In the genomic region with DNA sequence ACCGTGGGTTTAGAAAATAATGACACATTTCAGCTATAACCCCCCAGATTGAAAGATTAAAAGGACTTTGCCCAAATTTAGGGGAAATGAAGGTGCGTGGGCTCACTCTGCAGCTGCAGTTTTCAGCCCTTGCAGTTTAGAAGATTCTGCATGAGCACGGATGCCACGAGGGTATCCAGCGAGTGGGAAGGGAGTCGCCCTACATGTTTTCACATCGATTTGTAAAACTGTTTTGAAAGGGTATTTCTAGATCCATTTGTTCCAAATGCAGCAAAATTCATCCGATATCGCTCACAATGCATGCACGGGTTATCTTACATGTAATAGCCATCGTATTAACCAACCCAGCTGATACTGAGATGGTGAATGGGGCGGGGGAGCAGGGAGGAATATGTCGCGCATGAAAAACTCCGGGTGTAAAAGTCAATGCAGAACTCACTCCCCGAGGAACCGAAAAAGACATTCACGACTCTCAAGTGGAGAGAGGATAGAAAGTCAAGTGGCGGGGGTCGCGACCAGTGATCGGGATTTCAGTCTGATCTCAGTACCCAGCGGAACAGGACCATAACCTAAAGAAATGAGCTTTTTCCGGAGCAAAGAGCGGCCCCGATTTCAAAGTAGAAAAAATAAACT, we compare ENCODE assay signal across 8 cellular contexts. TPM values are rescaled to one million over a fixed set of nuclear protein-coding genes. Genes with fewer than 3 reads are reported as not detected.
DNase-seq lines count a peak whose midpoint lies in the region; ATAC-seq, FAIRE-seq and TF ChIP-seq lines count a peak whose summit lies in the region.

No MANE protein-coding gene starts in this region.

- H3K36me3 ChIP-seq in adipocyte (ENCODE audit: control insufficient read depth, insufficient read depth, low read length, severe bottlenecking) = no peaks in the 10 kb centered on the region
- H3K36me3 ChIP-seq in HepG2 (replicated peaks in 1 of 2; ENCODE audit: control insufficient read depth in 1 of 2, insufficient read depth in 2 of 2, low read length in 2 of 2) = no peaks in the 10 kb centered on the region
- no peaks in the 10 kb centered on the region for H3K36me3 ChIP-seq in subcutaneous abdominal adipose tissue (ENCODE audit: control insufficient read depth in 5 of 5, insufficient read depth in 5 of 5, low read length in 5 of 5)

- H3K4me3 ChIP-seq in adipocyte (ENCODE audit: low read length) (peak overlapping the region; percentile 82), HepG2 (replicated peaks in 1 of 3; ENCODE audit: insufficient read depth in 1 of 3, low read depth in 2 of 3, low read length in 3 of 3) (no peak overlapping the region), subcutaneous abdominal adipose tissue (ENCODE audit: low read depth in 1 of 5, low read length in 5 of 5) (peak overlapping the region; percentile 50 to 76 (median 66))

- no peak for TF ChIP-seq EP300 in HepG2 (IDR thresholded peaks at IDR 0.05; ENCODE audit: low read depth in 2 of 2, low read length in 2 of 2)
- no peak for TF ChIP-seq EP300 in HepG2 (CRISPR knock-in tag; IDR thresholded peaks at IDR 0.05; ENCODE audit: borderline replicate concordance)

- POLR2A ChIA-PET in HepG2 (lab: Yijun Ruan, JAX) = no interaction called here

- no peak for ATAC-seq in HepG2
- no peak for ATAC-seq in GM21717 (IDR thresholded peaks at IDR 0.05; ENCODE audit: unreplicated experiment)
- ATAC-seq in GM18858 (IDR thresholded peaks at IDR 0.05; ENCODE audit: unreplicated experiment) = no peak

- H3K27me3 ChIP-seq in adipocyte (replicated peaks; ENCODE audit: control insufficient read depth, insufficient read depth, low read length) (peaks cover 45% of the 10 kb centered on the region), HepG2 (ENCODE audit: control insufficient read depth in 1 of 2, insufficient read depth in 2 of 2, low read length in 2 of 2) (peaks cover 19 to 68% of the 10 kb centered on the region in 2 experiments), subcutaneous abdominal adipose tissue (ENCODE audit: control insufficient read depth in 5 of 5, insufficient read depth in 4 of 5, low read length in 5 of 5) (peaks cover 6 to 47% (median 11%) of the 10 kb centered on the region in 5 donors)

- CTCF ChIA-PET in HepG2 (lab: Yijun Ruan, JAX; ENCODE audit: low intra/inter-chr PET ratio, low total read pairs) = no interaction called here

- peaks cover 50 to 69% (median 62%) of the 10 kb centered on the region in 3 donors for H3K27me3 Mint-ChIP-seq in CD14-positive monocyte (ENCODE audit: low read depth in 3 of 3)

- no peak for DNase-seq in CD14-positive monocyte (ENCODE audit: low spot score)
- DNase-seq in NAMALWA (ENCODE audit: low spot score) = peak; percentile 39
- peak; percentile 11 for DNase-seq in adipocyte (ENCODE audit: low read depth)
- DNase-seq in HepG2 (ENCODE audit: low spot score) = no peak
- no peak for DNase-seq in NK-92 treated with Interleukin-12 subunit alpha and Interleukin-12 subunit beta, amount 100 ng/mL, for 24 hours (lab: John Stamatoyannopoulos, UW)

- in situ Hi-C loops in HepG2 (cut with HindIII; ENCODE audit: extremely low pct_ligation_motif_present, low pct_unique_long_range_greater_than_20kb) = no loop called here

- H3K79me2 ChIP-seq in HepG2 (ENCODE audit: insufficient read depth, low read length) = no peaks in the 10 kb centered on the region

- H3K4me3 Mint-ChIP-seq in CD14-positive monocyte = peak overlapping the region; percentile 91 to 97

- TF ChIP-seq CTCF in CD14-positive monocyte (IDR thresholded peaks at IDR 0.05) (no peak), HepG2 (CRISPR knock-in tag; IDR thresholded peaks at IDR 0.05) (no peak)

- peaks cover 0 to 6% (median 3%) of the 10 kb centered on the region in 7 donors for H3K9me3 Mint-ChIP-seq in CD14-positive monocyte

- no peaks in the 10 kb centered on the region for H3K36me3 Mint-ChIP-seq in CD14-positive monocyte

- intact Hi-C loops in CD14-positive monocyte (cut with micrococcal nuclease) (loop anchor here in 1 of 2 donors (2.0 kb wide), 1 partner anchor 54 kb away; no protein-coding TSS in a partner anchor), HepG2 (cut with micrococcal nuclease; ENCODE audit: unreplicated experiment) (no loop called here)

- H4K20me1 ChIP-seq in HepG2 (ENCODE audit: insufficient read depth, low read length) = no peaks in the 10 kb centered on the region; the same call in 1 of the 2 replicates

- FAIRE-seq in HepG2 (lab: Jason Lieb, UNC) = no peak

- peaks cover 38% of the 10 kb centered on the region for H3K4me1 Mint-ChIP-seq in CD14-positive monocyte

- no peak overlapping the region for H3K27ac ChIP-seq in HepG2 (ENCODE audit: extremely low read length, insufficient read depth, low read length)
- H3K27ac ChIP-seq in subcutaneous abdominal adipose tissue (ENCODE audit: low read depth, low read length) = no peak overlapping the region

- H2AFZ ChIP-seq in HepG2 (ENCODE audit: low read length) = no peak overlapping the region

- WGBS in HepG2 (ENCODE audit: low lambda C conversion rate) = 33% methylated on average over 26 of the region's 26 CpGs

- peak overlapping the region; percentile 70 for H3K9ac ChIP-seq in adipocyte (ENCODE audit: low read length)
- no peak overlapping the region for H3K9ac ChIP-seq in HepG2 (ENCODE audit: insufficient read depth, low read depth, low read length)
- peak overlapping the region in 4 of 5 donors; percentile 28 to 68 (median 59) for H3K9ac ChIP-seq in subcutaneous abdominal adipose tissue (ENCODE audit: low read length in 5 of 5)

- H3K4me1 ChIP-seq in adipocyte (ENCODE audit: control insufficient read depth, insufficient read depth, low read length) = peaks cover 30% of the 10 kb centered on the region
- H3K4me1 ChIP-seq in HepG2 (ENCODE audit: insufficient read depth, low read length) = peaks cover 36% of the 10 kb centered on the region
- H3K4me1 ChIP-seq in subcutaneous abdominal adipose tissue (ENCODE audit: control insufficient read depth in 5 of 5, insufficient read depth in 5 of 5, low read length in 5 of 5) = peaks cover 0 to 48% (median 46%) of the 10 kb centered on the region in 5 donors

- no peak overlapping the region for H3K4me2 ChIP-seq in HepG2 (ENCODE audit: low read depth, low read length)

- peak overlapping the region; percentile 79 to 95 (median 92) for H3K27ac Mint-ChIP-seq in CD14-positive monocyte

- H3K9me3 ChIP-seq in adipocyte (ENCODE audit: control insufficient read depth, low read length) (no peaks in the 10 kb centered on the region), HepG2 (ENCODE audit: low read length) (no peaks in the 10 kb centered on the region), subcutaneous abdominal adipose tissue (ENCODE audit: control insufficient read depth in 5 of 5, low read length in 5 of 5) (no peaks in the 10 kb centered on the region)

- no TSS peak for BruUV-seq in HepG2 (replicated peaks; lab: Mats Ljungman, UMichigan)

- no peak for TF ChIP-seq POLR2A in HepG2 (IDR thresholded peaks at IDR 0.05; ENCODE audit: insufficient read depth in 1 of 2, low read depth in 2 of 2, low read length in 2 of 2)

- no peak for TF ChIP-seq RAD21 in HepG2 (CRISPR knock-in tag; IDR thresholded peaks at IDR 0.05)

RNA-seq across cellular contexts. Expression of a gene that starts 4.9 kb away (rescaled TPM):
- 1 to 10 TPM; 3.6 to 3.9 TPM for polyA plus RNA-seq in CD14-positive monocyte
- total RNA-seq in HepG2 (2016; rRNA removed; fragmentation: Illumina TruSeq; extraction: Trizol) = 1.1 and 1.4 TPM in 2 replicates
- 0.09 and 0.20 TPM in 2 replicates for total RNA-seq in HepG2 (2016; cell fraction: cytosol; rRNA removed; fragmentation: Illumina TruSeq; extraction: Trizol; ENCODE audit: low read depth)
- total RNA-seq in HepG2 (2016; cell fraction: insoluble cytoplasmic fraction; rRNA removed; fragmentation: Illumina TruSeq; extraction: Trizol) = 1.1 and 1.3 TPM in 2 replicates
- total RNA-seq in HepG2 (2016; cell fraction: membrane; rRNA removed; fragmentation: Illumina TruSeq; extraction: Trizol) = 0.28 and 0.34 TPM in 2 replicates
- 1.3 and 1.4 TPM in 2 replicates for total RNA-seq in HepG2 (2016; cell fraction: nucleus; rRNA removed; fragmentation: Illumina TruSeq; extraction: Trizol)
- polyA plus RNA-seq in HepG2 (2011; rRNA removed) = 0.61 and 0.90 TPM in 2 replicates
- 0.34 and 0.68 TPM in 2 replicates for polyA plus RNA-seq in HepG2 (2011; cell fraction: cytosol; rRNA removed)
- polyA plus RNA-seq in HepG2 (2011; cell fraction: nucleus; rRNA removed) = 1.3 and 1.6 TPM in 2 replicates
- polyA plus RNA-seq in HepG2 (2012) = 0.36 and 0.44 TPM in 2 replicates
- polyA plus RNA-seq in HepG2 (2016; cell fraction: cytosol; fragmentation: Illumina TruSeq; extraction: Trizol; ENCODE audit: low read depth) = 0.06 and 0.07 TPM in 2 replicates
- polyA plus RNA-seq in HepG2 (2016; cell fraction: insoluble cytoplasmic fraction; fragmentation: Illumina TruSeq; extraction: Trizol; ENCODE audit: low read depth) = 0.34 and 0.55 TPM in 2 replicates
- 0.05 and 0.07 TPM in 2 replicates for polyA plus RNA-seq in HepG2 (2016; cell fraction: membrane; fragmentation: Illumina TruSeq; extraction: Trizol; ENCODE audit: low read depth)
- polyA plus RNA-seq in HepG2 (2016; cell fraction: nucleus; fragmentation: Illumina TruSeq; extraction: Trizol; ENCODE audit: insufficient read depth, low read depth) = 0.85 and 1.2 TPM in 2 replicates
- 2.3 and 2.5 TPM in 2 replicates for polyA minus RNA-seq in HepG2 (2011; rRNA and poly(A)+ RNA removed; ENCODE audit: low replicate concordance)
- polyA minus RNA-seq in HepG2 (2011; cell fraction: cytosol; rRNA and poly(A)+ RNA removed) = 1.4 and 2.3 TPM in 2 replicates
- polyA minus RNA-seq in HepG2 (2011; cell fraction: nucleus; rRNA and poly(A)+ RNA removed) = 1.3 and 2.0 TPM in 2 replicates

RNA-seq across cellular contexts. Expression of a gene that starts 52.3 kb away (rescaled TPM):
- polyA plus RNA-seq in CD14-positive monocyte = 10 to 100 TPM; 11.0 to 16.0 TPM
- total RNA-seq in HepG2 (2016; rRNA removed; fragmentation: Illumina TruSeq; extraction: Trizol) = 21.8 and 41.3 TPM in 2 replicates
- total RNA-seq in HepG2 (2016; cell fraction: cytosol; rRNA removed; fragmentation: Illumina TruSeq; extraction: Trizol; ENCODE audit: low read depth) = 3.2 and 3.9 TPM in 2 replicates
- 19.7 and 41.8 TPM in 2 replicates for total RNA-seq in HepG2 (2016; cell fraction: insoluble cytoplasmic fraction; rRNA removed; fragmentation: Illumina TruSeq; extraction: Trizol)
- 7.2 and 8.4 TPM in 2 replicates for total RNA-seq in HepG2 (2016; cell fraction: membrane; rRNA removed; fragmentation: Illumina TruSeq; extraction: Trizol)
- 8.8 and 9.1 TPM in 2 replicates for total RNA-seq in HepG2 (2016; cell fraction: nucleus; rRNA removed; fragmentation: Illumina TruSeq; extraction: Trizol)
- polyA plus RNA-seq in HepG2 (2011; rRNA removed) = 2.6 and 3.2 TPM in 2 replicates
- polyA plus RNA-seq in HepG2 (2011; cell fraction: cytosol; rRNA removed) = 1.2 and 2.6 TPM in 2 replicates
- polyA plus RNA-seq in HepG2 (2011; cell fraction: nucleus; rRNA removed) = 0.39 and 0.83 TPM in 2 replicates
- 3.9 and 5.6 TPM in 2 replicates for polyA plus RNA-seq in HepG2 (2012)
- polyA plus RNA-seq in HepG2 (2016; cell fraction: cytosol; fragmentation: Illumina TruSeq; extraction: Trizol; ENCODE audit: low read depth) = 3.0 and 3.7 TPM in 2 replicates
- polyA plus RNA-seq in HepG2 (2016; cell fraction: insoluble cytoplasmic fraction; fragmentation: Illumina TruSeq; extraction: Trizol; ENCODE audit: low read depth) = 43.8 and 46.1 TPM in 2 replicates
- 5.4 and 6.3 TPM in 2 replicates for polyA plus RNA-seq in HepG2 (2016; cell fraction: membrane; fragmentation: Illumina TruSeq; extraction: Trizol; ENCODE audit: low read depth)
- 14.8 and 16.6 TPM in 2 replicates for polyA plus RNA-seq in HepG2 (2016; cell fraction: nucleus; fragmentation: Illumina TruSeq; extraction: Trizol; ENCODE audit: insufficient read depth, low read depth)
- polyA minus RNA-seq in HepG2 (2011; rRNA and poly(A)+ RNA removed; ENCODE audit: low replicate concordance) = 0.30 and 1.3 TPM in 2 replicates
- polyA minus RNA-seq in HepG2 (2011; cell fraction: cytosol; rRNA and poly(A)+ RNA removed) = 2.0 and 2.2 TPM in 2 replicates
- 1.9 and 2.7 TPM in 2 replicates for polyA minus RNA-seq in HepG2 (2011; cell fraction: nucleus; rRNA and poly(A)+ RNA removed)

Comparison
In these comparisons a context has a peak if more than half of its experiments do, and no peak if none do; other contexts are left out.
1. DNase-seq: peak in NAMALWA (single experiment) and adipocyte (single experiment); none in CD14-positive monocyte (single experiment), HepG2 (single experiment) and NK-92 treated with Interleukin-12 subunit alpha and Interleukin-12 subunit beta, amount 100 ng/mL, for 24 hours (single experiment).
2. H3K4me3 ChIP-seq: peak in adipocyte (single experiment) and subcutaneous abdominal adipose tissue (5 of 5); none in HepG2 (0 of 3).